Comparison of ENCODE assay signal across 8 cellular contexts in genomic region chr16:29594926-29595838, GRCh38.
DNase-seq lines count a peak whose midpoint lies in the region; ATAC-seq and TF ChIP-seq lines count a peak whose summit lies in the region.
"Not testable (repeated sequence)": the region's sequence is repeated elsewhere in the genome, so short reads cannot be mapped to it uniquely, and the experiment has no call there.

No MANE protein-coding gene starts in this region.

- H3K27me3 ChIP-seq in dorsolateral prefrontal cortex = not testable (repeated sequence)

- H3K27me3 Mint-ChIP-seq in activated CD4-positive, alpha-beta memory T cell treated with anti-CD3 and anti-CD28 coated beads, Interleukin-2, amount 10 ng/mL, durations not matched to agents 7 days and 5 days = not testable (repeated sequence)

- not testable (repeated sequence) for H3K36me3 Mint-ChIP-seq in activated CD4-positive, alpha-beta memory T cell treated with anti-CD3 and anti-CD28 coated beads, Interleukin-2, amount 10 ng/mL, durations not matched to agents 7 days and 5 days (ENCODE audit: low read depth)

- ATAC-seq in GM19395 (IDR thresholded peaks at IDR 0.05; ENCODE audit: unreplicated experiment) (peak; percentile 63), HG03521 (IDR thresholded peaks at IDR 0.05; ENCODE audit: unreplicated experiment) (peak; percentile 75)

- H3K9me3 Mint-ChIP-seq in activated CD4-positive, alpha-beta memory T cell treated with anti-CD3 and anti-CD28 coated beads, Interleukin-2, amount 10 ng/mL, durations not matched to agents 7 days and 5 days = not testable (repeated sequence)

- DNase-seq in C1 segment of cervical spinal cord (lab: John Stamatoyannopoulos, UW) (peak in 13 of 14 donors; percentile 52 to 91 (median 84)), NCI-H82 (lab: John Stamatoyannopoulos, UW) (peak; percentile 86), dorsolateral prefrontal cortex (peak; percentile 74 to 95 (median 88)), lower leg skin (ENCODE audit: low spot score in 2 of 2) (peak; percentile 82 to 97)
- peak; percentile 93 for DNase-seq in activated CD4-positive, alpha-beta memory T cell treated with anti-CD3 and anti-CD28 coated beads, Interleukin-2, amount 10 ng/mL, durations not matched to agents 7 days and 5 days
- peak; percentile 87 for DNase-seq in stimulated activated CD4-positive, alpha-beta T cell treated with anti-CD3 and anti-CD28 coated beads, Interleukin-4, amount 100 ng/mL, for 24 hours

- intact Hi-C loops in dorsolateral prefrontal cortex (cut with DNase I); lower leg skin (cut with DNase I; ENCODE audit: low total_unique reads): not testable (repeated sequence)

- POLR2A ChIA-PET in activated CD4-positive, alpha-beta memory T cell treated with anti-CD3 and anti-CD28 coated beads, Interleukin-2, amount 10 ng/mL, durations not matched to agents 7 days and 5 days (lab: Charles Lee) = interaction anchor here (0.5 to 1.5 kb wide), 4 partner anchors 18 to 377 kb away, joined by 3 to 6 read pairs (median 4); partner anchors contain the start of gene SPN

- H3K4me3 ChIP-seq in dorsolateral prefrontal cortex (peak overlapping the region; percentile 33 to 83 (median 67)), lower leg skin (ENCODE audit: low read depth, poor library complexity, severe bottlenecking) (peak overlapping the region; percentile 40)

- peak overlapping the region in 53 of 59 donors; percentile 23 to 94 (median 80) for H3K27ac ChIP-seq in dorsolateral prefrontal cortex

- 0 to 2% methylated on average over 79 of the region's 91 CpGs for WGBS in lower leg skin, 2 donors

- CTCF ChIA-PET in activated CD4-positive, alpha-beta memory T cell treated with anti-CD3 and anti-CD28 coated beads, Interleukin-2, amount 10 ng/mL, durations not matched to agents 7 days and 5 days (lab: Charles Lee) = not testable (repeated sequence)

- peak overlapping the region; percentile 85 for H3K27ac Mint-ChIP-seq in activated CD4-positive, alpha-beta memory T cell treated with anti-CD3 and anti-CD28 coated beads, Interleukin-2, amount 10 ng/mL, durations not matched to agents 7 days and 5 days

- TF ChIP-seq CTCF in dorsolateral prefrontal cortex (IDR thresholded peaks at IDR 0.05 in 54 of 56, conservative IDR thresholded peaks at IDR 0.05 in 2 of 56; ENCODE audit: low read depth in 1 of 56, partially characterized antibody in 56 of 56) = peak in 22 of 56 donors; percentile 7 to 44 (median 24)
- not testable (repeated sequence) for TF ChIP-seq CTCF in lower leg skin (IDR thresholded peaks at IDR 0.05)

- peak in 1 of 2 donors; percentile 12 for TF ChIP-seq POLR2A in lower leg skin (IDR thresholded peaks at IDR 0.05)

- peaks cover 39% of the 10 kb centered on the region for H3K4me1 Mint-ChIP-seq in activated CD4-positive, alpha-beta memory T cell treated with anti-CD3 and anti-CD28 coated beads, Interleukin-2, amount 10 ng/mL, durations not matched to agents 7 days and 5 days

- H3K4me3 Mint-ChIP-seq in activated CD4-positive, alpha-beta memory T cell treated with anti-CD3 and anti-CD28 coated beads, Interleukin-2, amount 10 ng/mL, durations not matched to agents 7 days and 5 days = peak overlapping the region; percentile 79

Comparison
In these comparisons a context has a peak if more than half of its experiments do, and no peak if none do; other contexts are left out.
1. Peak in every context shown above with its lines: DNase-seq, ATAC-seq, H3K4me3 ChIP-seq and H3K27ac ChIP-seq.